In the genomic region with DNA sequence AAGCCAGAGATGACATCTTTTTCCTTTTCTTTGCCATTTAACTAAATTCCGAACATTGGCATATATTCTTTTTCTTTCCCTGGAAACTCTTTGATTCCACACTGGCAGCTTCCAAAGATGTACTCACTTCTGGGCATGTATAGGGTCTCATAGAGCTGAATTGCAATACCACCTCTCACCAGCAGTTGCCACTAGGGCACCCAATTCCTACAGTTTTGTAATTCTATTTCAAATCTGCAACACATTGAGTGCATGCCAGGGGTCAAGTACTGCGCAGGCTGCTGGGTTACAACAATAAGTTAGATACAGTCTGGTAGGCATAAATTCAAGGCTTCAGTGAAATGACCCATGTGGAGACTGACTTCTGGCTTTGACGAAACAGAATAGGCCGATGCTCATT, we compare ENCODE assay signal across 1 cellular context.
TF ChIP-seq lines count a peak whose summit lies in the region.

No MANE protein-coding gene starts in this region.

TF ChIP-seq in H1, 55 proteins besides CTCF, POLR2A, EP300 and RAD21:
- TF ChIP-seq, protein P1, sequence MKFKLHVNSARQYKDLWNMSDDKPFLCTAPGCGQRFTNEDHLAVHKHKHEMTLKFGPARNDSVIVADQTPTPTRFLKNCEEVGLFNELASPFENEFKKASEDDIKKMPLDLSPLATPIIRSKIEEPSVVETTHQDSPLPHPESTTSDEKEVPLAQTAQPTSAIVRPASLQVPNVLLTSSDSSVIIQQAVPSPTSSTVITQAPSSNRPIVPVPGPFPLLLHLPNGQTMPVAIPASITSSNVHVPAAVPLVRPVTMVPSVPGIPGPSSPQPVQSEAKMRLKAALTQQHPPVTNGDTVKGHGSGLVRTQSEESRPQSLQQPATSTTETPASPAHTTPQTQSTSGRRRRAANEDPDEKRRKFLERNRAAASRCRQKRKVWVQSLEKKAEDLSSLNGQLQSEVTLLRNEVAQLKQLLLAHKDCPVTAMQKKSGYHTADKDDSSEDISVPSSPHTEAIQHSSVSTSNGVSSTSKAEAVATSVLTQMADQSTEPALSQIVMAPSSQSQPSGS (IDR thresholded peaks at IDR 0.05; ENCODE audit: low read length) = no peak
- no peak for TF ChIP-seq MAFK (IDR thresholded peaks at IDR 0.05; ENCODE audit: low read depth, low read length)
- TF ChIP-seq USF2 (IDR thresholded peaks at IDR 0.05; ENCODE audit: low read length) = no peak
- no peak for TF ChIP-seq SIRT6 (IDR thresholded peaks at IDR 0.05; ENCODE audit: low read length)
- no peak for TF ChIP-seq GABPA (IDR thresholded peaks at IDR 0.05; ENCODE audit: borderline replicate concordance, insufficient read depth, low read length)
- no peak for TF ChIP-seq TAF7 (optimal IDR thresholded peaks at IDR 0.05; ENCODE audit: borderline replicate concordance, low read depth, low read length)
- TF ChIP-seq YY1 (IDR thresholded peaks at IDR 0.05; ENCODE audit: low read depth, low read length) = no peak
- no peak for TF ChIP-seq HDAC6 (IDR thresholded peaks at IDR 0.05; ENCODE audit: low read depth, low read length)
- no peak for TF ChIP-seq CHD2 (IDR thresholded peaks at IDR 0.05; ENCODE audit: low read length)
